Comparison of ENCODE assay signal across 11 cellular contexts in the genomic region with DNA sequence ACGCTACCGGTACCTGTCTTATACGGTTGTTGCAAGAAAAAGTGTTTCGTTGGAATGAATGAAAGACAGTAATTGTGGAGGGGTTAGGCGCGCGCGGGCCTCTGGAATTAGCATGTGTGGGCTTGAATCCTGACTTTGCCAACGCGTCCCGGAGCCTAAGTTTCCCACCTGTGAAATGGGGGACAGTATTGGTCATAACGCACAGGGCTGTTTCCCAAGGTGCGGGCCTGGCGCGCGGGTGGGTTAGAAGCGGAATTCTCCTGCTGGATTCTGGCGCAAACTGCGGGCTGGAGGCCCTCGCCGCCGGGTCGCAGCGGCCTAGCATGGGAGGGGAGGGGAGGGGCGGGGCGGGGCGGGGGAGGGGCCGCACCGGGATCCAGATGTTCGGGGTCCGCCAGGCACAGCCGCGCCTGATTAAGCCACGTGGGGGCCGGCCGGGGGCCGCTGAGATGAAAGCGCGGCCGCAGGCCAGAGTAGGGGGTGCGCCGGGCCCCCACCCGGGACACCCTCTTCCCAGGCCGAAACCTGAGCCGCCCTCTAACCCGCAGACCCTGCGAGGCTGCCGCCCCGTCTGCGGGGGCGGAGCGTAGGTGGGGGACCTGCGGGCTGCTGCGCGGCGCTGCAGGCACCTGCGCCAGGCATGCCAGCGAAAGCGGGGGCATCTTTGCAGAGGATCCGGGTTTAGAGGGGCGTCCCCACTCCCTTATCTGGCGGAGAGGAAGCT. TPM values are rescaled to one million over a fixed set of nuclear protein-coding genes. Genes with fewer than 3 reads are reported as not detected.
DNase-seq lines count a peak whose midpoint lies in the region; TF ChIP-seq lines count a peak whose summit lies in the region.
"Had no signal": no experiment of that assay in that cellular context is flagged by ENCODE, and none has a peak within 500 bp of the region (broad histone marks: within the 10 kb centered on the region; RNA-seq: fewer than 3 reads in every experiment).

No MANE protein-coding gene starts in this region.

- H3K56ac ChIP-seq in H9 (ENCODE audit: insufficient read length, low read depth, low read length), result no peak overlapping the region

- H3K27me3 ChIP-seq in H9 (ENCODE audit: insufficient read depth, low read length), result peaks cover 70% of the 10 kb centered on the region
- H3K27me3 ChIP-seq in neural progenitor cell, result peaks cover 98% of the 10 kb centered on the region
- H3K27me3 ChIP-seq in BE2C, result peaks cover 85% of the 10 kb centered on the region

- no peak overlapping the region for H3K23ac ChIP-seq in H9 (ENCODE audit: insufficient read length, low read depth, low read length)

- H3K9me3 Mint-ChIP-seq in H9 (peaks cover 0 to 2% of the 10 kb centered on the region in 2 experiments; a peak in 2 of 5 replicates), brain (no peaks in the 10 kb centered on the region), neural progenitor cell (peaks cover 4% of the 10 kb centered on the region)
- H3K9me3 Mint-ChIP-seq: dendritic cell treated with granulocyte-macrophage colony-stimulating factor and Interleukin-4, amounts not matched to agents 40 ng/mL and 50 ng/mL, for 4 days had no signal

- H2AK5ac ChIP-seq in H9 (ENCODE audit: insufficient read length, low read length), result no peak overlapping the region

- H3K9ac ChIP-seq in H9 (ENCODE audit: extremely low read depth, insufficient read length, low read length) (no peak overlapping the region), neural progenitor cell (no peak overlapping the region)

- H3K4me1 ChIP-seq in H9 (ENCODE audit: insufficient read depth, low read length) (peaks cover 17% of the 10 kb centered on the region), neural progenitor cell (peaks cover 40% of the 10 kb centered on the region), BE2C (no peaks in the 10 kb centered on the region)

- H3K27ac ChIP-seq in H9 (ENCODE audit: insufficient read length, low read depth, low read length) (no peak overlapping the region), neural progenitor cell (no peak overlapping the region)

- H3K23me2 ChIP-seq in H9 (ENCODE audit: insufficient read length, low read depth, low read length, poor library complexity, severe bottlenecking), result peaks cover 27% of the 10 kb centered on the region

- H3K36me3 ChIP-seq in neural progenitor cell (no peaks in the 10 kb centered on the region), BE2C (no peaks in the 10 kb centered on the region)

- H3K9me3 ChIP-seq in H9 (ENCODE audit: control insufficient read depth, low read depth, low read length), result no peaks in the 10 kb centered on the region
- no peaks in the 10 kb centered on the region for H3K9me3 ChIP-seq in neural progenitor cell (ENCODE audit: low read depth)
- no peaks in the 10 kb centered on the region for H3K9me3 ChIP-seq in BE2C

- no peaks in the 10 kb centered on the region for H3K79me1 ChIP-seq in H9 (ENCODE audit: insufficient read depth, low read depth, low read length, poor library complexity, severe bottlenecking)

- peak overlapping the region; percentile 57 for H3K4me3 ChIP-seq in neural progenitor cell
- no peak overlapping the region for H3K4me3 ChIP-seq in BE2C (ENCODE audit: low read depth, low read length)

- TF ChIP-seq CTCF in H9 (conservative IDR thresholded peaks at IDR 0.05), result 0 out of 3 replicates have a peak, but pooled peaks have one; percentile 11
- TF ChIP-seq CTCF in brain (conservative IDR thresholded peaks at IDR 0.05), result no peak
- TF ChIP-seq CTCF in neural progenitor cell (IDR thresholded peaks at IDR 0.05), result no peak
- TF ChIP-seq CTCF in BE2C (IDR thresholded peaks at IDR 0.05; ENCODE audit: low read depth, low read length), result no peak

- H2AFZ ChIP-seq in H9 (ENCODE audit: low read length) (no peak overlapping the region), neural progenitor cell (replicated peaks) (no peak overlapping the region)

- H3T11ph ChIP-seq in H9 (ENCODE audit: low read length), result no peak overlapping the region

- H3K79me2 ChIP-seq in H9 (ENCODE audit: insufficient read depth, low read length) (no peaks in the 10 kb centered on the region), neural progenitor cell (ENCODE audit: low read depth) (no peaks in the 10 kb centered on the region)

- peaks cover 93% of the 10 kb centered on the region for H3K27me3 Mint-ChIP-seq in H9 (ENCODE audit: low read depth)
- H3K27me3 Mint-ChIP-seq in brain, result peaks cover 71% of the 10 kb centered on the region
- H3K27me3 Mint-ChIP-seq in neural progenitor cell (ENCODE audit: insufficient read depth, low read depth), result peaks cover 71% of the 10 kb centered on the region

- DNase-seq in NCI-H2171 treated with DMSO at 0.1 percent for 48 hours (lab: John Stamatoyannopoulos, UW) (peak; percentile 32), NCI-H2171 (lab: John Stamatoyannopoulos, UW) (no peak), H9 (peak; percentile 77), neural progenitor cell (ENCODE audit: low spot score) (peak; percentile 78), SK-N-DZ (ENCODE audit: low spot score) (no peak), HK-2 (ENCODE audit: unreplicated experiment) (no peak), BE2C (no peak)
- DNase-seq: kidney glomerular epithelial cell had no signal

- no peak overlapping the region for H4K5ac ChIP-seq in H9 (ENCODE audit: insufficient read length, low read depth, low read length)

- peaks cover 42% of the 10 kb centered on the region for H3F3A ChIP-seq in neural progenitor cell (ENCODE audit: low read depth)

- no peak overlapping the region for H2BK20ac ChIP-seq in H9 (ENCODE audit: low read depth, low read length, poor library complexity, severe bottlenecking)

- H2BK120ac ChIP-seq in H9 (ENCODE audit: low read depth, low read length, poor library complexity, severe bottlenecking), result no peak overlapping the region

- peak overlapping the region; percentile 16; the same call in 1 of the 2 replicates for H2BK15ac ChIP-seq in H9 (ENCODE audit: low read depth, low read length)

- no peak overlapping the region for H2BK12ac ChIP-seq in H9 (ENCODE audit: insufficient read length, low read depth, low read length)

- no peak overlapping the region for H4K8ac ChIP-seq in H9 (replicated peaks; ENCODE audit: insufficient read length, low read depth, low read length)

- H3K4me2 ChIP-seq in H9 (ENCODE audit: insufficient read depth, insufficient read length, low read length) (peak overlapping the region; percentile 44), neural progenitor cell (peak overlapping the region; percentile 90)

- H3K4me1 Mint-ChIP-seq in H9, result peaks cover 42 to 53% of the 10 kb centered on the region in 2 experiments
- H3K4me1 Mint-ChIP-seq in brain, result peaks cover 39% of the 10 kb centered on the region
- H3K4me1 Mint-ChIP-seq in neural progenitor cell, result peaks cover 18% of the 10 kb centered on the region

- no peak overlapping the region for H2BK5ac ChIP-seq in H9 (ENCODE audit: insufficient read length, low read length)

- H4K20me1 ChIP-seq in H9 (ENCODE audit: control insufficient read depth, insufficient read depth, insufficient read length) (no peaks in the 10 kb centered on the region), neural progenitor cell (ENCODE audit: low read depth) (peaks cover 56% of the 10 kb centered on the region)

- H3K4me3 Mint-ChIP-seq in H9 (peak overlapping the region; percentile 64 to 88), brain (peak overlapping the region; percentile 89 to 94 (median 91)), neural progenitor cell (peak overlapping the region; percentile 82)
- H3K4me3 Mint-ChIP-seq: dendritic cell treated with granulocyte-macrophage colony-stimulating factor and Interleukin-4, amounts not matched to agents 40 ng/mL and 50 ng/mL, for 4 days had no signal

- no peak overlapping the region for H3K14ac ChIP-seq in H9 (ENCODE audit: insufficient read depth, low read length)

- WGBS in H9 (ENCODE audit: extremely low coverage, insufficient read length, low lambda C conversion rate), result no CpG with 5 or more reads among the region's 62 CpGs

- no peak overlapping the region for H4K91ac ChIP-seq in H9 (ENCODE audit: insufficient read length, low read depth, low read length)

- H3K27ac Mint-ChIP-seq in H9, result no peak overlapping the region
- peak overlapping the region in 2 of 5 experiments; percentile 90 to 93 for H3K27ac Mint-ChIP-seq in brain
- no peak overlapping the region for H3K27ac Mint-ChIP-seq in neural progenitor cell
- H3K27ac Mint-ChIP-seq: dendritic cell treated with granulocyte-macrophage colony-stimulating factor and Interleukin-4, amounts not matched to agents 40 ng/mL and 50 ng/mL, for 4 days had no signal

- no peak overlapping the region for H3K18ac ChIP-seq in H9 (ENCODE audit: insufficient read length, low read depth, low read length)

- H3K36me3 Mint-ChIP-seq in H9 (ENCODE audit: insufficient read depth in 1 of 3, low read depth in 3 of 3), result no peaks in the 10 kb centered on the region; a peak in 2 of 7 replicates
- peaks cover 21% of the 10 kb centered on the region for H3K36me3 Mint-ChIP-seq in brain
- no peaks in the 10 kb centered on the region for H3K36me3 Mint-ChIP-seq in neural progenitor cell

- H3K4ac ChIP-seq in H9 (ENCODE audit: low read depth, low read length), result no peak overlapping the region

RNA-seq across cellular contexts. Expression of a gene that starts 1.2 kb away (rescaled TPM):
- total RNA-seq in H9 (2021) (11.2 and 12.0 TPM in 2 replicates), neural progenitor cell (ENCODE audit: low replicate concordance) (0.11 and 1.4 TPM in 2 replicates)
- polyA plus RNA-seq in brain (ENCODE audit: insufficient read depth, low read depth, low replicate concordance), result 124 TPM
- polyA plus RNA-seq in SK-N-DZ (2014; cell fraction: cytosol; rRNA removed), result 8.1 and 9.2 TPM in 2 replicates
- 35.4 and 50.9 TPM in 2 replicates for polyA plus RNA-seq in SK-N-DZ (2014; cell fraction: nucleus; rRNA removed)
- 69.1 TPM for polyA plus RNA-seq in BE2C (2012; ENCODE audit: insufficient read depth, insufficient read length, low read depth)
- total RNA-seq: activated CD8-positive, alpha-beta memory T cell treated with anti-CD3 and anti-CD28 coated beads for 36 hours had no signal

RNA-seq across cellular contexts. Expression of a gene that starts 4.9 kb away (rescaled TPM):
- total RNA-seq in H9 (2021), result 13.9 and 16.2 TPM in 2 replicates
- polyA plus RNA-seq in brain (ENCODE audit: insufficient read depth, low read depth, low replicate concordance), result 22.2 TPM
- 0.84 TPM in 1 of 2 replicates, not detected in the other for total RNA-seq in neural progenitor cell (ENCODE audit: low replicate concordance)
- polyA plus RNA-seq in SK-N-DZ (2014; cell fraction: cytosol; rRNA removed), result 10.9 and 26.9 TPM in 2 replicates
- 5.0 and 5.3 TPM in 2 replicates for polyA plus RNA-seq in SK-N-DZ (2014; cell fraction: nucleus; rRNA removed)
- 8.4 TPM for polyA plus RNA-seq in BE2C (2012; ENCODE audit: insufficient read depth, insufficient read length, low read depth)

RNA-seq across cellular contexts. Expression of a gene that starts 22.9 kb away (rescaled TPM):
- total RNA-seq in H9 (2021), result 72.3 and 79.0 TPM in 2 replicates
- polyA plus RNA-seq in brain (ENCODE audit: insufficient read depth, low read depth, low replicate concordance), result 32.9 TPM
- 41.7 and 105 TPM in 2 replicates for total RNA-seq in neural progenitor cell (ENCODE audit: low replicate concordance)
- polyA plus RNA-seq in SK-N-DZ (2014; cell fraction: cytosol; rRNA removed), result 112 and 138 TPM in 2 replicates
- polyA plus RNA-seq in SK-N-DZ (2014; cell fraction: nucleus; rRNA removed), result 476 and 597 TPM in 2 replicates
- polyA plus RNA-seq in BE2C (2012; ENCODE audit: insufficient read depth, insufficient read length, low read depth), result 178 TPM

RNA-seq across cellular contexts. Expression of a gene that starts 25.3 kb away (rescaled TPM):
- 9.8 and 10.7 TPM in 2 replicates for total RNA-seq in H9 (2021)
- 10.9 TPM for polyA plus RNA-seq in brain (ENCODE audit: insufficient read depth, low read depth, low replicate concordance)
- total RNA-seq in neural progenitor cell (ENCODE audit: low replicate concordance), result 5.8 and 7.1 TPM in 2 replicates
- polyA plus RNA-seq in SK-N-DZ (2014; cell fraction: cytosol; rRNA removed), result 3.0 and 6.1 TPM in 2 replicates
- polyA plus RNA-seq in SK-N-DZ (2014; cell fraction: nucleus; rRNA removed), result 1.6 and 2.7 TPM in 2 replicates
- polyA plus RNA-seq in BE2C (2012; ENCODE audit: insufficient read depth, insufficient read length, low read depth), result 28.3 TPM

RNA-seq across cellular contexts. Expression of a gene that starts 39.8 kb away (rescaled TPM):
- total RNA-seq in H9 (2021), result 1,265 and 1,276 TPM in 2 replicates
- 1,684 TPM for polyA plus RNA-seq in brain (ENCODE audit: insufficient read depth, low read depth, low replicate concordance)
- 625 and 768 TPM in 2 replicates for total RNA-seq in neural progenitor cell (ENCODE audit: low replicate concordance)
- polyA plus RNA-seq in SK-N-DZ (2014; cell fraction: cytosol; rRNA removed), result 826 and 902 TPM in 2 replicates
- polyA plus RNA-seq in SK-N-DZ (2014; cell fraction: nucleus; rRNA removed), result 558 and 639 TPM in 2 replicates
- polyA plus RNA-seq in BE2C (2012; ENCODE audit: insufficient read depth, insufficient read length, low read depth), result 2,272 TPM

Comparison
In these comparisons a context has a peak if more than half of its experiments do, and no peak if none do; other contexts are left out.
1. DNase-seq: peak in NCI-H2171 treated with DMSO at 0.1 percent for 48 hours (single experiment), H9 (single experiment) and neural progenitor cell (single experiment); none in NCI-H2171 (single experiment), SK-N-DZ (single experiment), HK-2 (single experiment) and BE2C (single experiment).
2. Peak in every context shown above with its lines, with median percentiles within 50 percentile points of each other: H3K4me3 Mint-ChIP-seq.